Comparison of ENCODE assay signal across 8 cellular contexts in genomic region chr13:29596064-29596418, GRCh38. TPM values are rescaled to one million over a fixed set of nuclear protein-coding genes. Genes with fewer than 3 reads are reported as not detected.
DNase-seq lines count a peak whose midpoint lies in the region; ATAC-seq and TF ChIP-seq lines count a peak whose summit lies in the region.

No MANE protein-coding gene starts in this region.

- H3K9me3 ChIP-seq in Karpas-422 (ENCODE audit: low read length), result no peaks in the 10 kb centered on the region

- peaks cover 41% of the 10 kb centered on the region for H3K4me1 Mint-ChIP-seq in dendritic cell treated with granulocyte-macrophage colony-stimulating factor and Interleukin-4, amounts not matched to agents 40 ng/mL and 50 ng/mL, for 4 days (ENCODE audit: low read depth)
- peaks cover 18 to 44% (median 36%) of the 10 kb centered on the region in 4 donors for H3K4me1 Mint-ChIP-seq in naive thymus-derived CD8-positive, alpha-beta T cell

- intact Hi-C loops in dendritic cell treated with granulocyte-macrophage colony-stimulating factor and Interleukin-4, amounts not matched to agents 40 ng/mL and 50 ng/mL, for 4 days (cut with micrococcal nuclease), result loop anchor here (10.0 kb wide), 1 partner anchor 519 kb away; no protein-coding TSS in a partner anchor

- H3K9ac ChIP-seq in Karpas-422 (ENCODE audit: low read length), result peak overlapping the region; percentile 70

- no peaks in the 10 kb centered on the region for H3K36me3 ChIP-seq in Karpas-422 (ENCODE audit: insufficient read depth, low read length)

- H3K4me3 Mint-ChIP-seq in dendritic cell treated with granulocyte-macrophage colony-stimulating factor and Interleukin-4, amounts not matched to agents 40 ng/mL and 50 ng/mL, for 4 days, result peak overlapping the region; percentile 87
- H3K4me3 Mint-ChIP-seq in naive thymus-derived CD8-positive, alpha-beta T cell, result peak overlapping the region; percentile 82 to 92 (median 88)

- peak overlapping the region; percentile 66 for H3K4me3 ChIP-seq in AG10803 (ENCODE audit: low read length)
- H3K4me3 ChIP-seq in Karpas-422 (ENCODE audit: low read length), result peak overlapping the region; percentile 65; the same call in 1 of the 2 replicates

- H2AFZ ChIP-seq in Karpas-422 (ENCODE audit: low read length), result peak overlapping the region; percentile 88

- no peaks in the 10 kb centered on the region for H3K27me3 ChIP-seq in Karpas-422 (ENCODE audit: low read length)

- peaks cover 42% of the 10 kb centered on the region for H3K79me2 ChIP-seq in Karpas-422 (ENCODE audit: low read length)

- peaks cover 15% of the 10 kb centered on the region for H3K27me3 Mint-ChIP-seq in dendritic cell treated with granulocyte-macrophage colony-stimulating factor and Interleukin-4, amounts not matched to agents 40 ng/mL and 50 ng/mL, for 4 days
- H3K27me3 Mint-ChIP-seq in naive thymus-derived CD8-positive, alpha-beta T cell, result peaks cover 0 to 4% (median 0%) of the 10 kb centered on the region in 5 donors

- no peaks in the 10 kb centered on the region for H3K36me3 Mint-ChIP-seq in dendritic cell treated with granulocyte-macrophage colony-stimulating factor and Interleukin-4, amounts not matched to agents 40 ng/mL and 50 ng/mL, for 4 days (ENCODE audit: low read depth)
- no peaks in the 10 kb centered on the region for H3K36me3 Mint-ChIP-seq in naive thymus-derived CD8-positive, alpha-beta T cell

- no peak for ATAC-seq in naive thymus-derived CD8-positive, alpha-beta T cell
- no peak for ATAC-seq in HG02642 (IDR thresholded peaks at IDR 0.05; ENCODE audit: poor library complexity, unreplicated experiment)

- H3K9me3 Mint-ChIP-seq in dendritic cell treated with granulocyte-macrophage colony-stimulating factor and Interleukin-4, amounts not matched to agents 40 ng/mL and 50 ng/mL, for 4 days, result no peaks in the 10 kb centered on the region
- no peaks in the 10 kb centered on the region for H3K9me3 Mint-ChIP-seq in naive thymus-derived CD8-positive, alpha-beta T cell

- no peak; the same call in 1 of the 2 replicates for TF ChIP-seq CTCF in AG10803 (conservative IDR thresholded peaks at IDR 0.05; ENCODE audit: low read length)

- no peak overlapping the region for H3K27ac ChIP-seq in Karpas-422 (ENCODE audit: low read length)

- H3K9me2 ChIP-seq in Karpas-422 (replicated peaks; ENCODE audit: insufficient read depth, low read length), result no peaks in the 10 kb centered on the region

- H4K20me1 ChIP-seq in Karpas-422 (ENCODE audit: insufficient read depth, low read depth, low read length), result peaks cover 23% of the 10 kb centered on the region; the same call in 1 of the 2 replicates

- H3K27ac Mint-ChIP-seq in dendritic cell treated with granulocyte-macrophage colony-stimulating factor and Interleukin-4, amounts not matched to agents 40 ng/mL and 50 ng/mL, for 4 days, result peak overlapping the region; percentile 79
- peak overlapping the region; percentile 43 to 95 (median 86) for H3K27ac Mint-ChIP-seq in naive thymus-derived CD8-positive, alpha-beta T cell

- no peak for DNase-seq in AG10803 (ENCODE audit: low read depth)
- no peak for DNase-seq in Karpas-422
- no peak for DNase-seq in naive thymus-derived CD8-positive, alpha-beta T cell
- no peak for DNase-seq in medulla oblongata (ENCODE audit: extremely low spot score)
- DNase-seq in NCI-H524 treated with DMSO at 0.1 percent for 48 hours (lab: John Stamatoyannopoulos, UW), result no peak
- DNase-seq in NK-92 (lab: John Stamatoyannopoulos, UW; ENCODE audit: unreplicated experiment), result no peak

- H3K4me2 ChIP-seq in Karpas-422 (ENCODE audit: low read depth, low read length, poor library complexity, severe bottlenecking), result peak overlapping the region; percentile 80

- POLR2A ChIA-PET in naive thymus-derived CD8-positive, alpha-beta T cell (lab: Charles Lee), result interaction anchor here (1.1 to 1.5 kb wide), 3 partner anchors 9 to 1021 kb away, joined by 3 to 10 read pairs (median 4); partner anchors contain the start of genes UBL3 and USPL1

- peaks cover 37% of the 10 kb centered on the region for H3K4me1 ChIP-seq in Karpas-422 (ENCODE audit: low read length)

RNA-seq across cellular contexts. Expression of gene SLC7A1, which starts 0.6 kb away (rescaled TPM):
- total RNA-seq in Karpas-422 (2014; rRNA removed; shearing (Covaris generic); ENCODE audit: low replicate concordance), result 39.9 and 45.4 TPM in 2 replicates
- 10 to 100 TPM; 41.6 to 51.1 TPM for total RNA-seq in naive thymus-derived CD8-positive, alpha-beta T cell
- 1 to 10 TPM; 2.0 to 5.3 (median 2.9) TPM for polyA plus RNA-seq in naive thymus-derived CD8-positive, alpha-beta T cell
